15 cellular contexts compared by ENCODE assay signal in the genomic region with DNA sequence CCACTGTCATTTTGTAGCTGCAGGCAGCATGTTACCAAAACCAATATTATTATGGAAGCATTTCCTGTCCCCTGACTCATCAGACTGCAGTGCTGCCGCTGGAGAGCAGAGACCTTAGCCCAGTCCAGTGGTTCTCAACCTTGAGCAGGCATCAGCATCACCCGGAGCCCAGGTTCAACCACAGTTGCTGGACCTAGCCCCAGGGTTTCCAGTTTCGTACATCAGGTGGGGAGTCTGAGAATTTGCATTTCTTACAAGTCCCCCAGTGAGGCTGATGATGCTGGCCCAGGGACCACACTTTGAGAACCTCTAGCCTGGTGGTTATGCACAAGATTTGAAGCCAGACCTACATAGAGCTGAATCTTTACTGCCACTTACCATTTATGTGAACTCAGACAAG. TPM values are rescaled to one million over a fixed set of nuclear protein-coding genes. Genes with fewer than 3 reads are reported as not detected.
DNase-seq lines count a peak whose midpoint lies in the region; ATAC-seq and TF ChIP-seq lines count a peak whose summit lies in the region.
"Had no signal": no experiment of that assay in that cellular context is flagged by ENCODE, and none has a peak within 500 bp of the region (broad histone marks: within the 10 kb centered on the region; RNA-seq: fewer than 3 reads in every experiment).

No MANE protein-coding gene starts in this region.

- TF ChIP-seq CTCF in PC-3 (conservative IDR thresholded peaks at IDR 0.05; ENCODE audit: low read depth, low read length) (no peak), stomach (IDR thresholded peaks at IDR 0.05) (no peak), upper lobe of right lung (IDR thresholded peaks at IDR 0.05) (no peak)

- H3K4me1 ChIP-seq in PC-3 (ENCODE audit: insufficient read depth, low read length), result no peaks in the 10 kb centered on the region
- H3K4me1 ChIP-seq in stomach, result peaks cover 0 to 6% (median 0%) of the 10 kb centered on the region in 4 donors
- H3K4me1 ChIP-seq in upper lobe of right lung, result peaks cover 4% of the 10 kb centered on the region

- no peaks in the 10 kb centered on the region for H3K36me3 ChIP-seq in PC-3 (ENCODE audit: low read depth, low read length)
- H3K36me3 ChIP-seq in stomach, result no peaks in the 10 kb centered on the region
- no peaks in the 10 kb centered on the region for H3K36me3 ChIP-seq in upper lobe of right lung
- H3K36me3 ChIP-seq: neutrophil had no signal

- intact Hi-C loops in PC-3 (cut with micrococcal nuclease) (no loop called here), cardiac septum (cut with DNase I) (no loop called here), stomach (cut with DNase I; ENCODE audit: low total_unique reads) (no loop called here), upper lobe of right lung (cut with DNase I) (no loop called here)

- H3F3A ChIP-seq in PC-3 (ENCODE audit: low read length, unreplicated experiment), result no peaks in the 10 kb centered on the region

- no peak for TF ChIP-seq POLR2A in stomach (IDR thresholded peaks at IDR 0.05)

- H3K27ac ChIP-seq in PC-3 (ENCODE audit: low read length), result no peak overlapping the region
- H3K27ac ChIP-seq in stomach, result no peak overlapping the region
- no peak overlapping the region for H3K27ac ChIP-seq in upper lobe of right lung
- H3K27ac ChIP-seq: neutrophil had no signal

- CTCF ChIA-PET in PC-3 (lab: Charles Lee), result no interaction called here

- H3K9me2 ChIP-seq in PC-3 (replicated peaks; ENCODE audit: low read length), result no peaks in the 10 kb centered on the region

- WGBS in stomach, 5 donors, result 91 to 100% (median 92%) methylated on average over 2 to 3 of the region's 3 CpGs

- BruUV-seq in PC-3 (replicated peaks; lab: Mats Ljungman, UMichigan), result no TSS peak

- H3K27me3 ChIP-seq in PC-3 (ENCODE audit: low read length) (peaks cover 34% of the 10 kb centered on the region), stomach (no peaks in the 10 kb centered on the region), upper lobe of right lung (no peaks in the 10 kb centered on the region)
- H3K27me3 ChIP-seq: neutrophil had no signal

- DNase-seq in PC-3, result peak; percentile 15
- no peak for DNase-seq in cardiac septum (ENCODE audit: low spot score)
- no peak for DNase-seq in stomach
- no peak for DNase-seq in upper lobe of right lung
- no peak for DNase-seq in GM19240 (ENCODE audit: insufficient read length, low spot score)
- DNase-seq: activated CD4-positive, alpha-beta memory T cell treated with anti-CD3 and anti-CD28 coated beads for 36 hours; NCI-H2107; Right ventricle myocardium superior had no signal

- no peak overlapping the region for H2AFZ ChIP-seq in PC-3 (ENCODE audit: low read length)

- ATAC-seq in GM18517 (IDR thresholded peaks at IDR 0.05; ENCODE audit: unreplicated experiment) (peak; percentile 36), GM21447 (IDR thresholded peaks at IDR 0.05; ENCODE audit: unreplicated experiment) (peak; percentile 65), HG03025 (IDR thresholded peaks at IDR 0.05; ENCODE audit: low FRiP score, unreplicated experiment) (peak; percentile 72), PC-3 (no peak), upper lobe of right lung (no peak)

- no peaks in the 10 kb centered on the region for H4K20me1 ChIP-seq in PC-3 (ENCODE audit: low read length)

- H3K9me3 ChIP-seq in PC-3 (ENCODE audit: low read length) (no peaks in the 10 kb centered on the region), stomach (no peaks in the 10 kb centered on the region), upper lobe of right lung (no peaks in the 10 kb centered on the region)
- H3K9me3 ChIP-seq: neutrophil had no signal

- TF ChIP-seq EP300 in stomach (IDR thresholded peaks at IDR 0.05), result no peak

- no peaks in the 10 kb centered on the region for H3K79me2 ChIP-seq in PC-3 (ENCODE audit: low read length)

- POLR2A ChIA-PET in PC-3 (lab: Charles Lee; ENCODE audit: unreplicated experiment), result no interaction called here

- H3K4me3 ChIP-seq in PC-3 (ENCODE audit: low read length) (no peak overlapping the region), stomach (no peak overlapping the region), upper lobe of right lung (no peak overlapping the region)

- no peak overlapping the region for H3K4me2 ChIP-seq in PC-3 (ENCODE audit: low read length)

- H3K9ac ChIP-seq in PC-3 (ENCODE audit: low read length), result no peak overlapping the region

RNA-seq across cellular contexts. Expression of gene LY86, which starts 47.3 kb away (rescaled TPM):
- total RNA-seq in PC-3 (2014; rRNA removed) (not detected in 2 replicates), cardiac septum (1.9 TPM), stomach (1 to 10 TPM in 2 of 5 donors, not detected in 3; 2.6 to 3.3 TPM), upper lobe of right lung (13.8 TPM)
- 1 to 10 TPM; 2.4 to 3.6 (median 2.7) TPM for polyA plus RNA-seq in stomach
- total RNA-seq: HT-29, MCF 10A had no signal
- polyA plus RNA-seq: BJ had no signal

Comparison
In these comparisons a context has a peak if more than half of its experiments do, and no peak if none do; other contexts are left out.
1. ATAC-seq: peak in GM18517 (single experiment), GM21447 (single experiment) and HG03025 (single experiment); none in PC-3 (single experiment) and upper lobe of right lung (single experiment).